Comparison of ENCODE assay signal across 12 cellular contexts in the genomic region with DNA sequence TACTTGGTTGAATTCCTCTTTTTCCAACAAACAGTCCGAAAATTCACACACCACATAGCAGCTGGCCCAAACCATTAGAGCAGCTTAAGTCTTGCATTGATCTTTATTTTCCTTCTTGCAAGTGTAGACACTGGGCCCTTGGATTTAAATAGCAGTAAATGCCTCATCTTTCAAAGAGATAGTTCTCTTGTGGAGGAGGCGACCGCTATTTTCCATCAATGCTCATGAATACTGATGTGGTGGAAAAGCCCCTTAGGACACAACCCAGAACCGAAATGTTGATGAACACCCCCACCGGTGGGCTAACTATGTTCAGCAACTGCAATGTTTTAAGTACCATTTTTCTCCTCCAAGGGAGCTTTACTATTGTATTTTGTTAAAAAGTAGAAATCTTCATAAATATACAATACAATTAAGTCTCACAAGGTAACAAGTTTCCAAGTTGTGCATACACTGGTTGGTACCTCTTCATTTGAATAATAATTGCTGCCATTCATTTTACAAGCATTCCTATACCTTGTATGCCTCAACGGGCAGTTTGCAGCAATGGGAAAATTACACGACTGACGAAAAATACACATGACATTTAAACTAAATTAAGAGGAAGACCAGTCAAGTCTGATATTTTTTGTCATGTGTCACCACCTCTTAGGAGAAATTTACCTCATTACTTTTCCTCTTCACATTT. TPM values are rescaled to one million over a fixed set of nuclear protein-coding genes. Genes with fewer than 3 reads are reported as not detected.
DNase-seq lines count a peak whose midpoint lies in the region; ATAC-seq and TF ChIP-seq lines count a peak whose summit lies in the region.
"Had no signal": no experiment of that assay in that cellular context is flagged by ENCODE, and none has a peak within 500 bp of the region (broad histone marks: within the 10 kb centered on the region; RNA-seq: fewer than 3 reads in every experiment).

No MANE protein-coding gene starts in this region.

- H3K4me3 ChIP-seq in smooth muscle cell (no peak overlapping the region), right lobe of liver (no peak overlapping the region)
- H3K4me3 ChIP-seq: dorsolateral prefrontal cortex, testis had no signal

- 61% methylated on average over 8 of the region's 8 CpGs for WGBS in smooth muscle cell (ENCODE audit: low lambda C conversion rate)
- WGBS in right lobe of liver (ENCODE audit: insufficient coverage, low coverage, low lambda C conversion rate, missing lambda C conversion rate): 70% methylated on average over 8 of the region's 8 CpGs

- no peaks in the 10 kb centered on the region for H3K27me3 ChIP-seq in smooth muscle cell (ENCODE audit: low read depth)
- no peaks in the 10 kb centered on the region for H3K27me3 ChIP-seq in right lobe of liver
- H3K27me3 ChIP-seq: dorsolateral prefrontal cortex, testis had no signal

- POLR2A ChIA-PET in activated B cell treated with CpG ODN at 0.5 μM for 24 hours (lab: Charles Lee): interaction anchor here (0.9 to 4.6 kb wide), 7 partner anchors 10 to 26 kb away, joined by 3 to 30 read pairs (median 4); a partner anchor contains a TSS

- peaks cover 22% of the 10 kb centered on the region for H3K4me1 Mint-ChIP-seq in T-helper 1 cell treated with Interleukin-12 subunit alpha and Interleukin-12 subunit beta and Interleukin-4 antibody, amounts not matched to agents 30 μg/mL and 1 μg/mL, for 36 hours (ENCODE audit: low read depth)
- H3K4me1 Mint-ChIP-seq in activated B cell treated with CpG ODN at 0.5 μM for 24 hours: peaks cover 63% of the 10 kb centered on the region

- peak; percentile 19 for ATAC-seq in HG02588 (IDR thresholded peaks at IDR 0.05; ENCODE audit: unreplicated experiment)
- ATAC-seq in activated B cell treated with CpG ODN at 0.5 μM for 24 hours (ENCODE audit: low read depth): peak; percentile 41
- ATAC-seq in right lobe of liver: no peak
- no peak for ATAC-seq in HG03159 (IDR thresholded peaks at IDR 0.05; ENCODE audit: unreplicated experiment)

- H3K4me2 ChIP-seq in smooth muscle cell: peak overlapping the region; percentile 25

- peaks cover 20% of the 10 kb centered on the region for H3K36me3 Mint-ChIP-seq in T-helper 1 cell treated with Interleukin-12 subunit alpha and Interleukin-12 subunit beta and Interleukin-4 antibody, amounts not matched to agents 30 μg/mL and 1 μg/mL, for 36 hours (ENCODE audit: low read depth)
- H3K36me3 Mint-ChIP-seq in activated B cell treated with CpG ODN at 0.5 μM for 24 hours (ENCODE audit: low read depth): peaks cover 41% of the 10 kb centered on the region

- H3K27ac ChIP-seq in smooth muscle cell (ENCODE audit: low read depth): peak overlapping the region; percentile 0
- H3K27ac ChIP-seq in right lobe of liver: no peak overlapping the region
- H3K27ac ChIP-seq: 22Rv1, testis had no signal

- peak overlapping the region; percentile 64 for H3K27ac Mint-ChIP-seq in T-helper 1 cell treated with Interleukin-12 subunit alpha and Interleukin-12 subunit beta and Interleukin-4 antibody, amounts not matched to agents 30 μg/mL and 1 μg/mL, for 36 hours
- peak overlapping the region; percentile 92 for H3K27ac Mint-ChIP-seq in activated B cell treated with CpG ODN at 0.5 μM for 24 hours

- no peak for TF ChIP-seq POLR2A in right lobe of liver (IDR thresholded peaks at IDR 0.05)

- H3F3A ChIP-seq in smooth muscle cell (ENCODE audit: low read depth): peaks cover 8% of the 10 kb centered on the region

- TF ChIP-seq CTCF in activated B cell treated with CpG ODN at 0.5 μM for 24 hours (IDR thresholded peaks at IDR 0.05) (no peak), smooth muscle cell (IDR thresholded peaks at IDR 0.05; ENCODE audit: borderline replicate concordance, insufficient read depth, poor library complexity, severe bottlenecking) (no peak), right lobe of liver (IDR thresholded peaks at IDR 0.05) (no peak)

- H3K4me3 Mint-ChIP-seq in T-helper 1 cell treated with Interleukin-12 subunit alpha and Interleukin-12 subunit beta and Interleukin-4 antibody, amounts not matched to agents 30 μg/mL and 1 μg/mL, for 36 hours: peak overlapping the region; percentile 77
- H3K4me3 Mint-ChIP-seq in activated B cell treated with CpG ODN at 0.5 μM for 24 hours: peak overlapping the region; percentile 80

- H3K9me3 Mint-ChIP-seq in T-helper 1 cell treated with Interleukin-12 subunit alpha and Interleukin-12 subunit beta and Interleukin-4 antibody, amounts not matched to agents 30 μg/mL and 1 μg/mL, for 36 hours: peaks cover 11% of the 10 kb centered on the region
- H3K9me3 Mint-ChIP-seq in activated B cell treated with CpG ODN at 0.5 μM for 24 hours: peaks cover 5% of the 10 kb centered on the region

- H3K9ac ChIP-seq in smooth muscle cell (ENCODE audit: low read depth): no peak overlapping the region

- DNase-seq in T-helper 1 cell (no peak), activated B cell treated with CpG ODN at 0.5 μM for 24 hours (no peak), smooth muscle cell (lab: John Stamatoyannopoulos, UW; ENCODE audit: unreplicated experiment) (no peak), right lobe of liver (no peak), NCI-H2107 (lab: John Stamatoyannopoulos, UW) (no peak)
- DNase-seq: dorsolateral prefrontal cortex, SHP77 treated with DMSO at 0.1 percent for 48 hours, testis had no signal

- H3K9me3 ChIP-seq in smooth muscle cell (replicated peaks; ENCODE audit: low read depth): no peaks in the 10 kb centered on the region
- H3K9me3 ChIP-seq in right lobe of liver: no peaks in the 10 kb centered on the region
- H3K9me3 ChIP-seq: testis had no signal

- H3K79me2 ChIP-seq in smooth muscle cell (ENCODE audit: low read depth): peaks cover 6% of the 10 kb centered on the region

- intact Hi-C loops in activated B cell treated with CpG ODN at 0.5 μM for 24 hours (cut with micrococcal nuclease) (loop anchor here (1.0 to 2.0 kb wide), 5 partner anchors 9 to 47 kb away; a partner anchor contains a TSS), right lobe of liver (cut with DNase I) (no loop called here)

- H4K20me1 ChIP-seq in smooth muscle cell (ENCODE audit: low read depth): no peaks in the 10 kb centered on the region

- H3K4me1 ChIP-seq in smooth muscle cell (ENCODE audit: low read depth): peaks cover 3% of the 10 kb centered on the region
- no peaks in the 10 kb centered on the region for H3K4me1 ChIP-seq in right lobe of liver
- H3K4me1 ChIP-seq: testis had no signal

- H3K27me3 Mint-ChIP-seq in T-helper 1 cell treated with Interleukin-12 subunit alpha and Interleukin-12 subunit beta and Interleukin-4 antibody, amounts not matched to agents 30 μg/mL and 1 μg/mL, for 36 hours (ENCODE audit: low read depth): no peaks in the 10 kb centered on the region
- H3K27me3 Mint-ChIP-seq in activated B cell treated with CpG ODN at 0.5 μM for 24 hours: no peaks in the 10 kb centered on the region

- H3K36me3 ChIP-seq in smooth muscle cell (ENCODE audit: low read depth) (no peaks in the 10 kb centered on the region), right lobe of liver (no peaks in the 10 kb centered on the region)

- no peak overlapping the region for H2AFZ ChIP-seq in smooth muscle cell (ENCODE audit: low read depth)

- CTCF ChIA-PET in activated B cell treated with CpG ODN at 0.5 μM for 24 hours (lab: Charles Lee): interaction anchor here (0.9 to 4.1 kb wide), 4 partner anchors 17 to 47 kb away, joined by 3 to 22 read pairs (median 3); no protein-coding TSS in a partner anchor

RNA-seq across cellular contexts. Expression of a gene that starts 18.0 kb away (rescaled TPM):
- 145 and 156 TPM in 2 replicates for total RNA-seq in activated B cell treated with CpG ODN at 0.5 μM for 24 hours
- total RNA-seq in smooth muscle cell: 14.9 and 25.6 TPM in 2 replicates
- 7.5 and 9.3 TPM in 2 replicates for polyA plus RNA-seq in smooth muscle cell
- 10 to 100 TPM in 1 of 6 experiments, 1 to 10 TPM in 5; 6.4 to 10.9 (median 7.5) TPM for total RNA-seq in right lobe of liver

RNA-seq across cellular contexts. Expression of a gene that starts 58.9 kb away (rescaled TPM):
- total RNA-seq in activated B cell treated with CpG ODN at 0.5 μM for 24 hours: not detected in 2 replicates
- not detected in 2 replicates for total RNA-seq in smooth muscle cell
- polyA plus RNA-seq in smooth muscle cell: 0.31 TPM in 1 of 2 replicates, not detected in the other
- total RNA-seq in right lobe of liver: not detected

Comparison
In these comparisons a context has a peak if more than half of its experiments do, and no peak if none do; other contexts are left out.
1. ATAC-seq: peak in HG02588 (single experiment) and activated B cell treated with CpG ODN at 0.5 μM for 24 hours (single experiment); none in right lobe of liver (0 of 4) and HG03159 (single experiment).